Comparison of ENCODE assay signal across 1 cellular context in genomic region chr15:35557544-35557943, GRCh38.
TF ChIP-seq lines count a peak whose summit lies in the region.

No MANE protein-coding gene starts in this region.

TF ChIP-seq in K562, 482 proteins besides CTCF, POLR2A, EP300 and RAD21 (continued from another document and continues in another):
- TF ChIP-seq MAFK (IDR thresholded peaks at IDR 0.05; ENCODE audit: low read length), result peak; percentile 97
- no peak for TF ChIP-seq SAFB (IDR thresholded peaks at IDR 0.05; ENCODE audit: borderline replicate concordance, low read depth, low read length)
- TF ChIP-seq MAFG (tag; conservative IDR thresholded peaks at IDR 0.05), result peak; percentile 100
- peak; percentile 90 for TF ChIP-seq NCOR1 (IDR thresholded peaks at IDR 0.05)
- TF ChIP-seq SIN3A (IDR thresholded peaks at IDR 0.05; ENCODE audit: borderline replicate concordance in 2 of 2, control insufficient read depth in 1 of 2, low read depth in 2 of 2, low read length in 2 of 2), result no peak
- TF ChIP-seq PML (IDR thresholded peaks at IDR 0.05; ENCODE audit: low read length), result peak; percentile 78
- peak; percentile 44; the same call in 1 of the 2 replicates for TF ChIP-seq ZNF644 (tag; IDR thresholded peaks at IDR 0.05; ENCODE audit: low read depth)
- TF ChIP-seq MBD2 (IDR thresholded peaks at IDR 0.05; ENCODE audit: borderline replicate concordance, low read depth), result peak; percentile 64
- TF ChIP-seq NFE2 (IDR thresholded peaks at IDR 0.05; ENCODE audit: low read depth), result peak; percentile 99
- peak in 1 of 2 experiments; percentile 87 for TF ChIP-seq AFF1 (IDR thresholded peaks at IDR 0.05; ENCODE audit: low read depth in 1 of 2, partially characterized antibody in 2 of 2)
- TF ChIP-seq ZNF395 (CRISPR knock-in tag; IDR thresholded peaks at IDR 0.05), result 0 out of 2 replicates have a peak, but pooled peaks have one; percentile 36
- no peak for TF ChIP-seq PHB (CRISPR knock-in tag; IDR thresholded peaks at IDR 0.05)
- TF ChIP-seq RNF2 (IDR thresholded peaks at IDR 0.05), result peak; percentile 75
- TF ChIP-seq TEAD1 (CRISPR knock-in tag; IDR thresholded peaks at IDR 0.05), result peak in 1 of 2 experiments; percentile 82; a peak in 2 of 4 replicates
- peak in 1 of 2 experiments; percentile 82; a peak in 2 of 4 replicates for TF ChIP-seq ZMIZ1 (IDR thresholded peaks at IDR 0.05; ENCODE audit: low read depth in 2 of 2, low read length in 2 of 2)
- TF ChIP-seq NFRKB (IDR thresholded peaks at IDR 0.05; ENCODE audit: low read depth), result no peak; the same call in 1 of the 2 replicates
- peak; percentile 73; the same call in 1 of the 2 replicates for TF ChIP-seq EP400 (IDR thresholded peaks at IDR 0.05)
- no peak for TF ChIP-seq SMAD1 (IDR thresholded peaks at IDR 0.05; ENCODE audit: low read depth, low read length, partially characterized antibody)
- TF ChIP-seq ZBTB17 (CRISPR knock-in tag; IDR thresholded peaks at IDR 0.05), result no peak
- peak; percentile 83 for TF ChIP-seq MYNN (IDR thresholded peaks at IDR 0.05)
- TF ChIP-seq MYNN (CRISPR knock-in tag; IDR thresholded peaks at IDR 0.05), result no peak
- TF ChIP-seq DMBX1 (CRISPR knock-in tag; IDR thresholded peaks at IDR 0.05; ENCODE audit: borderline replicate concordance), result peak; percentile 23; the same call in 1 of the 2 replicates
- TF ChIP-seq NR0B1 (IDR thresholded peaks at IDR 0.05; ENCODE audit: partially characterized antibody), result no peak
- peak; percentile 86; the same call in 1 of the 2 replicates for TF ChIP-seq ZNF584 (CRISPR knock-in tag; IDR thresholded peaks at IDR 0.05; ENCODE audit: low read depth)
- peak; percentile 74 for TF ChIP-seq NFIC (IDR thresholded peaks at IDR 0.05)
- 0 out of 2 replicates have a peak, but pooled peaks have one; percentile 21 for TF ChIP-seq ZKSCAN8 (CRISPR knock-in tag; IDR thresholded peaks at IDR 0.05)
- peak; percentile 79; the same call in 1 of the 2 replicates for TF ChIP-seq CC2D1A (IDR thresholded peaks at IDR 0.05)
- peak; percentile 99 for TF ChIP-seq JUNB (CRISPR knock-in tag; conservative IDR thresholded peaks at IDR 0.05)
- no peak for TF ChIP-seq ZNF282 (CRISPR knock-in tag; IDR thresholded peaks at IDR 0.05)
- peak in 1 of 2 experiments; percentile 46; a peak in 2 of 4 replicates for TF ChIP-seq MAZ (CRISPR knock-in tag; conservative IDR thresholded peaks at IDR 0.05 in 1 of 2, IDR thresholded peaks at IDR 0.05 in 1 of 2)
- no peak for TF ChIP-seq SRF (CRISPR knock-in tag; IDR thresholded peaks at IDR 0.05)
- no peak for TF ChIP-seq BMI1 (IDR thresholded peaks at IDR 0.05; ENCODE audit: low read length)
- peak; percentile 68 to 75; a peak in 2 of 4 replicates for TF ChIP-seq KDM1A (IDR thresholded peaks at IDR 0.05)
- TF ChIP-seq CUX1 (CRISPR knock-in tag; IDR thresholded peaks at IDR 0.05), result peak; percentile 97
- TF ChIP-seq SMAD3 (CRISPR knock-in tag; conservative IDR thresholded peaks at IDR 0.05), result 0 out of 2 replicates have a peak, but pooled peaks have one; percentile 55
- peak; percentile 39; the same call in 1 of the 2 replicates for TF ChIP-seq ZBTB9 (CRISPR knock-in tag; IDR thresholded peaks at IDR 0.05)
- peak; percentile 91 for TF ChIP-seq ZEB2 (IDR thresholded peaks at IDR 0.05)
- no peak for TF ChIP-seq CHD1 (IDR thresholded peaks at IDR 0.05; ENCODE audit: low read length)
- TF ChIP-seq TBL1XR1 (IDR thresholded peaks at IDR 0.05; ENCODE audit: low read length in 2 of 2), result peak in 1 of 2 experiments; percentile 75; a peak in 2 of 4 replicates
- TF ChIP-seq ATF7 (IDR thresholded peaks at IDR 0.05), result peak; percentile 92
- no peak for TF ChIP-seq EZH2 (IDR thresholded peaks at IDR 0.05; ENCODE audit: borderline replicate concordance, low read depth, low read length)
- TF ChIP-seq BRF1 (IDR thresholded peaks at IDR 0.05; ENCODE audit: borderline replicate concordance, extremely low read depth, insufficient read length), result no peak
- peak; percentile 35; the same call in 1 of the 2 replicates for TF ChIP-seq CXXC5 (CRISPR knock-in tag; IDR thresholded peaks at IDR 0.05)
- TF ChIP-seq LEF1 (IDR thresholded peaks at IDR 0.05), result peak; percentile 93
- TF ChIP-seq IRF1 (CRISPR knock-in tag; IDR thresholded peaks at IDR 0.05; ENCODE audit: borderline replicate concordance), result no peak
- peak; percentile 87 for TF ChIP-seq EHMT2 (IDR thresholded peaks at IDR 0.05)
- no peak for TF ChIP-seq GMEB1 (CRISPR knock-in tag; IDR thresholded peaks at IDR 0.05)
- no peak for TF ChIP-seq KLF10 (CRISPR knock-in tag; IDR thresholded peaks at IDR 0.05)
- peak; percentile 85; the same call in 1 of the 2 replicates for TF ChIP-seq HDAC2 (IDR thresholded peaks at IDR 0.05)
